ENCODE assay signal across 21 cellular contexts in genomic region chr3:168080499-168081170, GRCh38.
"Had no signal": no experiment of that assay in that cellular context is flagged by ENCODE, and none has a peak within 500 bp of the region (broad histone marks: within the 10 kb centered on the region; RNA-seq: fewer than 3 reads in every experiment).

No MANE protein-coding gene starts in this region.

- H3K9me3 ChIP-seq: tibial nerve, vagina had no signal

- H3K27ac ChIP-seq: epithelial cell of prostate, tibial nerve, vagina had no signal

- DNase-seq: activated CD4-positive, alpha-beta T cell treated with anti-CD3 and anti-CD28 coated beads, Interleukin-2, amount 50 U/mL, for 48 hours; activated CD4-positive, CD25-positive, alpha-beta regulatory T cell treated with anti-CD3 and anti-CD28 coated beads, Interleukin-2, amount 50 U/mL, for 72 hours; activated naive CD4-positive, alpha-beta T cell treated with Interleukin-2 at 50 U/mL for 16 hours; activated naive CD8-positive, alpha-beta T cell treated with anti-CD3 and anti-CD28 coated beads, Interleukin-2, amount 50 U/mL, for 24 hours; aorta; dermis blood vessel endothelial cell; effector memory CD8-positive, alpha-beta T cell; foreskin melanocyte; immature natural killer cell; natural killer cell; posterior cingulate gyrus; small intestine; stimulated activated CD4-positive, alpha-beta T cell treated with anti-CD3 and anti-CD28 coated beads, Interleukin-4, amount 100 ng/mL, for 4 hours; stimulated activated CD8-positive, alpha-beta memory T cell treated with anti-CD3 and anti-CD28 coated beads, Interleukin-4, amount 100 ng/mL, for 48 hours; stimulated activated naive CD4-positive, alpha-beta T cell treated with Interleukin-2 at 50 U/mL for 16 hours; substantia nigra; T1000 had no signal

- H3K4me1 ChIP-seq: tibial nerve had no signal

- H3K4me3 ChIP-seq: tibial nerve, vagina had no signal

- ATAC-seq: activated naive CD8-positive, alpha-beta T cell treated with anti-CD3 and anti-CD28 coated beads, Interleukin-2, amount 50 U/mL, for 24 hours; activated T-helper 17 cell treated with anti-CD3 and anti-CD28 coated beads, Interleukin-2, amount 50 U/mL, for 72 hours; effector memory CD8-positive, alpha-beta T cell; natural killer cell had no signal

- H3K36me3 ChIP-seq: tibial nerve, vagina had no signal

- H3K27me3 ChIP-seq: tibial nerve, vagina had no signal
